ENCODE assay signal across 8 cellular contexts in the genomic region with DNA sequence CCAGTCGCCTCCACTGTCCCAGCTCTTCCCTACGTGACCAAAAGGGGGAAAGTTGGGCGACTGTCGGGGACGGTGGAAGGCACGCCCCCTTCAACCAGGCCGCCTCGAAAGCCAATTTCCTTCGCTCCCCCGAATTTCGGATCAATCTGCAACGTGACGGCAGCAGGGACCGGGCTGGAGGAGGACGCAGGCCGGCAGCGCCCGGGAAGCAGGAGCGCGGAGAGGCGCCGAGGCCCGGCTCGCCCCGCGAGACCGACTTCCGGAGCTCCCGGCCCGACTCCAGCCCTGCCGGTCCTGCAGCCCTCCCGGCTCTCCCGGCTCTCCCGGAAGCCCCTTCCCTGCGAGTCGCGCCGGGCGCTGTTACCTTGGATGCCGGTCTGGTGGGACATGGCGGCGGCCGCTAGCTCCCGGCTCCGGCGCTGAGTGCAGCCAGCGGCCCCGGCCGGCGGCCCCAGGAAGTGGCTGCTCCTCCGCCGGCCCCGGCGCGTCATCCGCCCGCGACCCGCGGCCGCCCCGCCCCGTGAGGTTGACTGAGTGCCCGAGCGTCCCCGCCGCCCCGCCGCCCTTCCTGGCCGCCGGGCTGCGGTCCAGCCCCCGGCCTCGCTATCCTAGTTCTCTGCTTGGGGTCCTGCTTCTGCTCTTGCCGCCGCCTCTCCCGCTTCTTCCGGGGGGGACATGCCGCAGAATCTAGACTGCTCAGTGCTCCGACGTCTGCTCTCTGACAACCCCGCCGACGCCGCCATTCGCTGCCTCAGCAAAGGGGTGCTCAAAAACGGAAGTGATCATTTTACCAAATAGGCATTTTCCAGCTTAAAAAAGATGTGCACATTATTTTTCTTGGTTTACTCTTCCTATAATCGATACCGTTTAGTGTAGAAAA. TPM values are rescaled to one million over a fixed set of nuclear protein-coding genes. Genes with fewer than 3 reads are reported as not detected.
DNase-seq lines count a peak whose midpoint lies in the region; ATAC-seq and TF ChIP-seq lines count a peak whose summit lies in the region.

A gene (minus strand): TSS at position 461 of the 880 bp plus-strand sequence. CDS start 72 bp downstream, at position 389.

- H3K27ac Mint-ChIP-seq in activated T-helper 2 cell treated with anti-CD3 and anti-CD28 coated beads, Interferon-gamma antibody, Interleukin-2, Interleukin-4, amounts not matched to agents 10 μg/mL and 5 μg/mL and 100 μg/mL, durations not matched to agents 14 hours and 24 hours and 36 hours: peak within 1 kb of the TSS; percentile 100
- H3K27ac Mint-ChIP-seq in nephron: peak within 1 kb of the TSS; percentile 99 to 100 (median 99)
- H3K27ac Mint-ChIP-seq in stimulated activated naive CD8-positive, alpha-beta T cell treated with anti-CD3 and anti-CD28 coated beads, Interleukin-15, Interleukin-2, amounts not matched to agents 100 ng/mL and 50 ng/mL, for 24 hours: peak within 1 kb of the TSS; percentile 99

- peak within 1 kb of the TSS; percentile 80 for H3K4me2 ChIP-seq in DOHH2 (ENCODE audit: low read length)

- H3K4me3 Mint-ChIP-seq in activated T-helper 2 cell treated with anti-CD3 and anti-CD28 coated beads, Interferon-gamma antibody, Interleukin-2, Interleukin-4, amounts not matched to agents 10 μg/mL and 5 μg/mL and 100 μg/mL, durations not matched to agents 14 hours and 24 hours and 36 hours (ENCODE audit: low read depth): peak within 1 kb of the TSS; percentile 100
- peak within 1 kb of the TSS; percentile 97 to 99 (median 99) for H3K4me3 Mint-ChIP-seq in nephron
- H3K4me3 Mint-ChIP-seq in stimulated activated naive CD8-positive, alpha-beta T cell treated with anti-CD3 and anti-CD28 coated beads, Interleukin-15, Interleukin-2, amounts not matched to agents 100 ng/mL and 50 ng/mL, for 24 hours: peak within 1 kb of the TSS; percentile 95

- TF ChIP-seq CTCF in DOHH2 (IDR thresholded peaks at IDR 0.05; ENCODE audit: low read depth, low read length, poor library complexity, severe bottlenecking): no peak
- TF ChIP-seq CTCF in nephron (IDR thresholded peaks at IDR 0.05; ENCODE audit: unreplicated experiment in 3 of 3): peak; percentile 19 to 39 (median 36)

- H3K36me3 ChIP-seq in DOHH2 (ENCODE audit: control insufficient read depth, low read length): peaks cover 31% of the 10 kb centered on the region

- no peaks in the 10 kb centered on the region for H3K9me2 ChIP-seq in DOHH2 (replicated peaks; ENCODE audit: control insufficient read depth, low read length)

- no peaks in the 10 kb centered on the region for H3K27me3 ChIP-seq in DOHH2 (ENCODE audit: control insufficient read depth, low read length)

- H3K9me3 Mint-ChIP-seq in activated T-helper 2 cell treated with anti-CD3 and anti-CD28 coated beads, Interferon-gamma antibody, Interleukin-2, Interleukin-4, amounts not matched to agents 10 μg/mL and 5 μg/mL and 100 μg/mL, durations not matched to agents 14 hours and 24 hours and 36 hours: no peaks in the 10 kb centered on the region
- H3K9me3 Mint-ChIP-seq in nephron: no peaks in the 10 kb centered on the region
- no peaks in the 10 kb centered on the region for H3K9me3 Mint-ChIP-seq in stimulated activated naive CD8-positive, alpha-beta T cell treated with anti-CD3 and anti-CD28 coated beads, Interleukin-15, Interleukin-2, amounts not matched to agents 100 ng/mL and 50 ng/mL, for 24 hours

- no peaks in the 10 kb centered on the region for H3F3A ChIP-seq in DOHH2 (ENCODE audit: control insufficient read depth, insufficient read depth)

- peak; percentile 96 for ATAC-seq in GM21717 (IDR thresholded peaks at IDR 0.05; ENCODE audit: unreplicated experiment)

- H4K20me1 ChIP-seq in DOHH2 (ENCODE audit: control insufficient read depth, insufficient read depth, low read depth, low read length): no peaks in the 10 kb centered on the region

- intact Hi-C loops in activated T-helper 2 cell treated with anti-CD3 and anti-CD28 coated beads, Interferon-gamma antibody, Interleukin-2, Interleukin-4, amounts not matched to agents 10 μg/mL and 5 μg/mL and 100 μg/mL, durations not matched to agents 14 hours and 24 hours and 36 hours (cut with micrococcal nuclease): loop anchor here (1.0 kb wide), 3 partner anchors 30 to 76 kb away; a partner anchor contains a TSS

- no peaks in the 10 kb centered on the region for H3K9me3 ChIP-seq in DOHH2 (ENCODE audit: control insufficient read depth, insufficient read depth, low read length)

- peaks cover 6% of the 10 kb centered on the region for H3K27me3 Mint-ChIP-seq in activated T-helper 2 cell treated with anti-CD3 and anti-CD28 coated beads, Interferon-gamma antibody, Interleukin-2, Interleukin-4, amounts not matched to agents 10 μg/mL and 5 μg/mL and 100 μg/mL, durations not matched to agents 14 hours and 24 hours and 36 hours (ENCODE audit: low read depth)
- H3K27me3 Mint-ChIP-seq in nephron (ENCODE audit: low read depth): no peaks in the 10 kb centered on the region
- H3K27me3 Mint-ChIP-seq in stimulated activated naive CD8-positive, alpha-beta T cell treated with anti-CD3 and anti-CD28 coated beads, Interleukin-15, Interleukin-2, amounts not matched to agents 100 ng/mL and 50 ng/mL, for 24 hours: no peaks in the 10 kb centered on the region

- H3K4me1 ChIP-seq in DOHH2 (ENCODE audit: control insufficient read depth, low read length): peaks cover 29% of the 10 kb centered on the region

- H3K4me1 Mint-ChIP-seq in activated T-helper 2 cell treated with anti-CD3 and anti-CD28 coated beads, Interferon-gamma antibody, Interleukin-2, Interleukin-4, amounts not matched to agents 10 μg/mL and 5 μg/mL and 100 μg/mL, durations not matched to agents 14 hours and 24 hours and 36 hours (ENCODE audit: low read depth): peaks cover 25% of the 10 kb centered on the region
- peaks cover 34% of the 10 kb centered on the region for H3K4me1 Mint-ChIP-seq in nephron
- peaks cover 42% of the 10 kb centered on the region for H3K4me1 Mint-ChIP-seq in stimulated activated naive CD8-positive, alpha-beta T cell treated with anti-CD3 and anti-CD28 coated beads, Interleukin-15, Interleukin-2, amounts not matched to agents 100 ng/mL and 50 ng/mL, for 24 hours (ENCODE audit: low read depth)

- peaks cover 50% of the 10 kb centered on the region for H3K79me2 ChIP-seq in DOHH2 (ENCODE audit: control insufficient read depth, low read length)

- peak within 1 kb of the TSS; percentile 74 for H3K4me3 ChIP-seq in DOHH2 (ENCODE audit: low read length)
- peak within 1 kb of the TSS; percentile 64 for H3K4me3 ChIP-seq in Jurkat, Clone E6-1 (ENCODE audit: low read length)

- H3K27ac ChIP-seq in DOHH2 (ENCODE audit: low read depth, low read length): peak within 1 kb of the TSS; percentile 81

- H3K36me3 Mint-ChIP-seq in activated T-helper 2 cell treated with anti-CD3 and anti-CD28 coated beads, Interferon-gamma antibody, Interleukin-2, Interleukin-4, amounts not matched to agents 10 μg/mL and 5 μg/mL and 100 μg/mL, durations not matched to agents 14 hours and 24 hours and 36 hours (ENCODE audit: low read depth): peaks cover 16% of the 10 kb centered on the region
- peaks cover 12% of the 10 kb centered on the region for H3K36me3 Mint-ChIP-seq in nephron (ENCODE audit: low read depth)
- peaks cover 20% of the 10 kb centered on the region for H3K36me3 Mint-ChIP-seq in stimulated activated naive CD8-positive, alpha-beta T cell treated with anti-CD3 and anti-CD28 coated beads, Interleukin-15, Interleukin-2, amounts not matched to agents 100 ng/mL and 50 ng/mL, for 24 hours (ENCODE audit: low read depth)

- DNase-seq in Jurkat, Clone E6-1 (ENCODE audit: low read depth, low spot score): peak; percentile 39
- peak; percentile 86 for DNase-seq in RPMI8226
- peak; percentile 84 for DNase-seq in activated T-helper 2 cell treated with anti-CD3 and anti-CD28 coated beads, Interferon-gamma antibody, Interleukin-2, Interleukin-4, amounts not matched to agents 10 μg/mL and 5 μg/mL and 100 μg/mL, durations not matched to agents 14 hours and 24 hours and 36 hours (ENCODE audit: low spot score)
- peak; percentile 65 for DNase-seq in fibroblast of peridontal ligament (ENCODE audit: extremely low read depth)

RNA-seq across cellular contexts. Expression of the gene that starts here (rescaled TPM):
- 14.3 TPM for polyA plus RNA-seq in Jurkat, Clone E6-1 (2012; ENCODE audit: insufficient read depth, insufficient read length)
- total RNA-seq in activated T-helper 2 cell treated with anti-CD3 and anti-CD28 coated beads, Interferon-gamma antibody, Interleukin-2, Interleukin-4, amounts not matched to agents 10 μg/mL and 5 μg/mL and 100 μg/mL, durations not matched to agents 14 hours and 24 hours and 36 hours: 21.6 and 22.3 TPM in 2 replicates

Comparison
In these comparisons a context has a peak if more than half of its experiments do, and no peak if none do; other contexts are left out.
1. Peak in every context shown above with its lines: DNase-seq, ATAC-seq, H3K4me3 ChIP-seq and H3K27ac ChIP-seq.